In the genomic region with DNA sequence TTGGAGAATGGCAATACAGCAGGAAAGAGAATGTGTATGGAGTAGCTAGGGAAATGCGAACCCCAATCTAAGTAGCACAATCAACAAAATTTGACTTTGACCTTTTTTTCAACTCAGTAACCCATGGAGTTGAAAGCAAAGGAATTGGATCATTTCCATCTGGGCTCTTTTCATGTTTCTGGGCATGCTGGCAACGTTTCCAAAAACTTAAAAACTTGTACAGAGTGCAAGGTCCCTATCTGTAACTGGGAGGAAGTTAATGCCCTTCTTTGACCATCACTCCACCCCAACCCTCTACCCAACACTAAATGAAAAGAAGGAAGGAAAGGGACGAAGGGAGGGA, we compare ENCODE assay signal across 10 cellular contexts. TPM values are rescaled to one million over a fixed set of nuclear protein-coding genes. Genes with fewer than 3 reads are reported as not detected.
DNase-seq lines count a peak whose midpoint lies in the region; ATAC-seq and TF ChIP-seq lines count a peak whose summit lies in the region.
"Had no signal": no experiment of that assay in that cellular context is flagged by ENCODE, and none has a peak within 500 bp of the region (broad histone marks: within the 10 kb centered on the region; RNA-seq: fewer than 3 reads in every experiment).

No MANE protein-coding gene starts in this region.

- BruUV-seq in MCF 10A (replicated peaks; lab: Mats Ljungman, UMichigan): no TSS peak

- no peak overlapping the region for H3K4me3 Mint-ChIP-seq in MCF 10A (ENCODE audit: unreplicated experiment)
- H3K4me3 Mint-ChIP-seq in activated CD4-positive, alpha-beta memory T cell treated with anti-CD3 and anti-CD28 coated beads, Interleukin-2, amount 10 ng/mL, durations not matched to agents 7 days and 5 days: peak overlapping the region; percentile 76

- DNase-seq in breast epithelium (ENCODE audit: low spot score in 2 of 2): no peak
- no peak for DNase-seq in MCF 10A (ENCODE audit: unreplicated experiment)
- no peak for DNase-seq in activated CD4-positive, alpha-beta memory T cell treated with anti-CD3 and anti-CD28 coated beads, Interleukin-2, amount 10 ng/mL, durations not matched to agents 7 days and 5 days
- DNase-seq in vagina (ENCODE audit: extremely low spot score in 2 of 2): no peak
- DNase-seq in upper lobe of left lung: no peak
- DNase-seq in activated gamma-delta T cell (lab: John Stamatoyannopoulos, UW): no peak
- DNase-seq: NCI-H526; stimulated activated naive CD4-positive, alpha-beta T cell treated with Interleukin-2 at 50 U/mL for 16 hours had no signal

- TF ChIP-seq POLR2A in breast epithelium (IDR thresholded peaks at IDR 0.05) (no peak), vagina (IDR thresholded peaks at IDR 0.05) (no peak), upper lobe of left lung (IDR thresholded peaks at IDR 0.05) (no peak)

- no peak for TF ChIP-seq CTCF in breast epithelium (IDR thresholded peaks at IDR 0.05)
- TF ChIP-seq CTCF in MCF 10A (IDR thresholded peaks at IDR 0.05; ENCODE audit: unreplicated experiment): no peak
- no peak for TF ChIP-seq CTCF in vagina (IDR thresholded peaks at IDR 0.05)
- TF ChIP-seq CTCF in upper lobe of left lung (IDR thresholded peaks at IDR 0.05): no peak

- WGBS in upper lobe of left lung, 2 donors: 59 to 75% methylated on average over 3 of the region's 3 CpGs

- no peaks in the 10 kb centered on the region for H3K27me3 Mint-ChIP-seq in MCF 10A (ENCODE audit: insufficient read depth, unreplicated experiment)
- H3K27me3 Mint-ChIP-seq in activated CD4-positive, alpha-beta memory T cell treated with anti-CD3 and anti-CD28 coated beads, Interleukin-2, amount 10 ng/mL, durations not matched to agents 7 days and 5 days: peaks cover 3% of the 10 kb centered on the region

- peaks cover 3% of the 10 kb centered on the region for H3K36me3 Mint-ChIP-seq in MCF 10A (ENCODE audit: insufficient read depth, unreplicated experiment)
- no peaks in the 10 kb centered on the region for H3K36me3 Mint-ChIP-seq in activated CD4-positive, alpha-beta memory T cell treated with anti-CD3 and anti-CD28 coated beads, Interleukin-2, amount 10 ng/mL, durations not matched to agents 7 days and 5 days (ENCODE audit: low read depth)

- H3K4me1 Mint-ChIP-seq in MCF 10A (ENCODE audit: insufficient read depth, unreplicated experiment): no peaks in the 10 kb centered on the region
- H3K4me1 Mint-ChIP-seq in activated CD4-positive, alpha-beta memory T cell treated with anti-CD3 and anti-CD28 coated beads, Interleukin-2, amount 10 ng/mL, durations not matched to agents 7 days and 5 days: peaks cover 22% of the 10 kb centered on the region

- no peak overlapping the region for H3K27ac Mint-ChIP-seq in MCF 10A (ENCODE audit: low read depth, unreplicated experiment)
- peak overlapping the region; percentile 73 for H3K27ac Mint-ChIP-seq in activated CD4-positive, alpha-beta memory T cell treated with anti-CD3 and anti-CD28 coated beads, Interleukin-2, amount 10 ng/mL, durations not matched to agents 7 days and 5 days

- no peak overlapping the region for H3K9ac ChIP-seq in mucosa of rectum (ENCODE audit: low read depth in 1 of 2, low read length in 2 of 2)

- intact Hi-C loops in breast epithelium (cut with DNase I; ENCODE audit: low total_unique reads): no loop called here
- intact Hi-C loops in MCF 10A (cut with micrococcal nuclease): loop anchor here (1.0 kb wide), 2 partner anchors 14 to 76 kb away; partner anchors contain the start of gene TAX1BP1
- intact Hi-C loops in vagina (cut with DNase I): no loop called here

- peak overlapping the region in 1 of 3 donors; percentile 73 for H3K4me3 ChIP-seq in breast epithelium
- H3K4me3 ChIP-seq in mucosa of rectum (ENCODE audit: low read length in 2 of 2): no peak overlapping the region
- no peak overlapping the region for H3K4me3 ChIP-seq in vagina
- H3K4me3 ChIP-seq in upper lobe of left lung: no peak overlapping the region

- CTCF ChIA-PET in MCF 10A (lab: Yijun Ruan, JAX): interaction anchor here (1.0 to 1.3 kb wide), 2 partner anchors 22 to 58 kb away, joined by 4 to 5 read pairs; no protein-coding TSS in a partner anchor
- CTCF ChIA-PET in activated CD4-positive, alpha-beta memory T cell treated with anti-CD3 and anti-CD28 coated beads, Interleukin-2, amount 10 ng/mL, durations not matched to agents 7 days and 5 days (lab: Charles Lee): no interaction called here

- no peaks in the 10 kb centered on the region for H3K27me3 ChIP-seq in breast epithelium
- no peaks in the 10 kb centered on the region for H3K27me3 ChIP-seq in mucosa of rectum (ENCODE audit: control insufficient read depth in 2 of 2, insufficient read depth in 2 of 2, low read length in 2 of 2)
- no peaks in the 10 kb centered on the region for H3K27me3 ChIP-seq in vagina
- no peaks in the 10 kb centered on the region for H3K27me3 ChIP-seq in upper lobe of left lung

- H3K9me3 ChIP-seq in breast epithelium: no peaks in the 10 kb centered on the region
- H3K9me3 ChIP-seq in mucosa of rectum (ENCODE audit: control insufficient read depth in 2 of 2, low read length in 2 of 2): no peaks in the 10 kb centered on the region
- no peaks in the 10 kb centered on the region for H3K9me3 ChIP-seq in vagina
- H3K9me3 ChIP-seq in upper lobe of left lung: no peaks in the 10 kb centered on the region

- H3K36me3 ChIP-seq in breast epithelium (no peaks in the 10 kb centered on the region), mucosa of rectum (ENCODE audit: control insufficient read depth in 2 of 2, insufficient read depth in 2 of 2, low read length in 2 of 2) (no peaks in the 10 kb centered on the region), vagina (no peaks in the 10 kb centered on the region), upper lobe of left lung (no peaks in the 10 kb centered on the region)

- no peaks in the 10 kb centered on the region for H3K9me3 Mint-ChIP-seq in MCF 10A (ENCODE audit: unreplicated experiment)
- H3K9me3 Mint-ChIP-seq in activated CD4-positive, alpha-beta memory T cell treated with anti-CD3 and anti-CD28 coated beads, Interleukin-2, amount 10 ng/mL, durations not matched to agents 7 days and 5 days: no peaks in the 10 kb centered on the region

- ATAC-seq in HG03565 (IDR thresholded peaks at IDR 0.05; ENCODE audit: unreplicated experiment): no peak
- ATAC-seq in upper lobe of left lung (ENCODE audit: low FRiP score in 2 of 2): no peak

- H3K27ac ChIP-seq in breast epithelium (peak overlapping the region; percentile 88 to 91), mucosa of rectum (ENCODE audit: low read depth in 2 of 2, low read length in 2 of 2) (peak overlapping the region; percentile 23 to 72), vagina (peak overlapping the region; percentile 84), upper lobe of left lung (peak overlapping the region in 1 of 4 donors; percentile 47)

- H3K4me1 ChIP-seq in breast epithelium (no peaks in the 10 kb centered on the region), mucosa of rectum (ENCODE audit: control insufficient read depth in 2 of 2, insufficient read depth in 2 of 2, low read length in 2 of 2) (peaks cover 5 to 10% of the 10 kb centered on the region in 2 donors), vagina (peaks cover 27% of the 10 kb centered on the region), upper lobe of left lung (peaks cover 5 to 11% (median 8%) of the 10 kb centered on the region in 4 donors)

- POLR2A ChIA-PET in MCF 10A (lab: Yijun Ruan, JAX): interaction anchor here (0.9 to 8.4 kb wide), 6 partner anchors 10 to 804 kb away, joined by 3 to 180 read pairs (median 47); partner anchors contain the start of gene TAX1BP1
- POLR2A ChIA-PET in activated CD4-positive, alpha-beta memory T cell treated with anti-CD3 and anti-CD28 coated beads, Interleukin-2, amount 10 ng/mL, durations not matched to agents 7 days and 5 days (lab: Charles Lee): interaction anchor here (2.2 to 2.5 kb wide), 2 partner anchors 12 to 21 kb away, joined by 6 to 11 read pairs; no protein-coding TSS in a partner anchor

- TF ChIP-seq EP300 in upper lobe of left lung (IDR thresholded peaks at IDR 0.05): no peak

RNA-seq across cellular contexts. Expression of gene HIBADH, which starts 1.3 kb away (rescaled TPM):
- total RNA-seq in breast epithelium (10 to 100 TPM; 50.5 to 80.1 (median 67.5) TPM), MCF 10A (2022) (51.5 and 61.1 TPM in 2 replicates), vagina (38.1 TPM), upper lobe of left lung (10 to 100 TPM in 5 of 6 donors, 1 to 10 TPM in 1; 7.4 to 26.1 (median 21.8) TPM)
- total RNA-seq in activated CD4-positive, alpha-beta memory T cell treated with anti-CD3 and anti-CD28 coated beads, Interleukin-2, amount 10 ng/mL, durations not matched to agents 7 days and 5 days: 10 to 100 TPM; 13.1 to 13.3 TPM
